In the genomic region with DNA sequence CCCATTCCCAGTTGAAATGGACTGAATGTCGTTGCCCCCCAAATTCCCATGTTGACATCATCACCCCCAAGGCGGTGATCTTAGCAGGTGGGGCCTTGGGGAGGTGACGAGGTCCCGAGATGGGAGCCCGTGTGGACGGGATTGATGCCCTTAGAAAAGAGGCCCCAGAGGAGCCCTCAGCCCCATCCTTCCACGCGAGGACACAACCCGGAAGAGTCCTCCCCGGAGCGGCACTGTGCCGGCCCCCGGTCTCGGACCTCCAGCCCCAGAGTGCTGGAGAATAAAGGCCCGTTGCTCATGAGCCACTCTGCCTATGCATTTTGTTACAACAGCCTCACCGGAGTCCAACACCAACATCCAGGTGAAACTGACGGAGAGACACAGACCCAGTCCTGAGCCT, we compare ENCODE assay signal across 37 cellular contexts. TPM values are rescaled to one million over a fixed set of nuclear protein-coding genes. Genes with fewer than 3 reads are reported as not detected.
"Had no signal": no experiment of that assay in that cellular context is flagged by ENCODE, and none has a peak within 500 bp of the region (broad histone marks: within the 10 kb centered on the region; RNA-seq: fewer than 3 reads in every experiment).

No MANE protein-coding gene starts in this region.

- DNase-seq: activated B cell treated with CpG ODN at 0.5 μM for 24 hours; activated CD4-positive, alpha-beta memory T cell treated with anti-CD3 and anti-CD28 coated beads, Interleukin-2, amount 10 ng/mL, durations not matched to agents 7 days and 5 days; activated CD4-positive, alpha-beta T cell treated with anti-CD3 and anti-CD28 coated beads for 4 hours; activated CD4-positive, alpha-beta T cell treated with anti-CD3 and anti-CD28 coated beads, Interleukin-2, amount 10 ng/mL, durations not matched to agents 24 days and 14 days; activated CD4-positive, alpha-beta T cell treated with anti-CD3 and anti-CD28 coated beads, Interleukin-2, amount 50 U/mL, for 1 hour; activated CD4-positive, alpha-beta T cell treated with anti-CD3 and anti-CD28 coated beads, Interleukin-2, amount 50 U/mL, for 4 hours; activated CD4-positive, CD25-positive, alpha-beta regulatory T cell treated with anti-CD3 and anti-CD28 coated beads, Interleukin-2, amount 50 U/mL, for 72 hours; activated CD8-positive, alpha-beta memory T cell treated with anti-CD3 and anti-CD28 coated beads for 24 hours; activated CD8-positive, alpha-beta memory T cell treated with anti-CD3 and anti-CD28 coated beads, Interleukin-2, amount 10 ng/mL, durations not matched to agents 7 days and 5 days; activated CD8-positive, alpha-beta memory T cell treated with anti-CD3 and anti-CD28 coated beads, Interleukin-2, amount 50 U/mL, for 48 hours; activated CD8-positive, alpha-beta T cell treated with anti-CD3 and anti-CD28 coated beads, Interleukin-2, amount 10 ng/mL, durations not matched to agents 7 days and 5 days; activated effector memory CD4-positive, alpha-beta T cell treated with Interleukin-2 at 50 U/mL for 16 hours; activated gamma-delta T cell; activated naive CD4-positive, alpha-beta T cell treated with anti-CD3 and anti-CD28 coated beads, Interleukin-2, amount 10 ng/mL, durations not matched to agents 7 days and 5 days; activated naive CD4-positive, alpha-beta T cell treated with Interleukin-2 at 50 U/mL for 16 hours; activated naive CD8-positive, alpha-beta T cell treated with anti-CD3 and anti-CD28 coated beads, Interleukin-2, amount 10 ng/mL, durations not matched to agents 7 days and 5 days; activated naive CD8-positive, alpha-beta T cell treated with anti-CD3 and anti-CD28 coated beads, Interleukin-2, amount 50 U/mL, for 24 hours; activated T-cell treated with anti-CD3 and anti-CD28 coated beads, Interleukin-2, amount 50 U/mL, for 24 hours; activated T-cell treated with anti-CD3 and anti-CD28 coated beads, Interleukin-2, amount 50 U/mL, for 48 hours; amygdala; anterior cingulate cortex; caudate nucleus; cerebellar nuclear complex; T-helper 1 cell; T-helper 2 cell; T-helper 9 cell had no signal

- ATAC-seq: activated CD8-positive, alpha-beta memory T cell treated with anti-CD3 and anti-CD28 coated beads, Interleukin-2, amount 10 ng/mL, durations not matched to agents 7 days and 5 days; activated CD8-positive, alpha-beta T cell treated with anti-CD3 and anti-CD28 coated beads, Interleukin-2, amount 10 ng/mL, durations not matched to agents 7 days and 5 days; activated naive CD8-positive, alpha-beta T cell treated with anti-CD3 and anti-CD28 coated beads, Interleukin-2, amount 50 U/mL, for 24 hours had no signal

- H3K27ac Mint-ChIP-seq: activated B cell treated with CpG ODN at 0.5 μM for 24 hours; activated CD4-positive, alpha-beta memory T cell treated with anti-CD3 and anti-CD28 coated beads, Interleukin-2, amount 10 ng/mL, durations not matched to agents 7 days and 5 days; activated CD4-positive, alpha-beta T cell treated with anti-CD3 and anti-CD28 coated beads, Interleukin-2, amount 10 ng/mL, durations not matched to agents 24 days and 14 days; activated CD8-positive, alpha-beta memory T cell treated with anti-CD3 and anti-CD28 coated beads, Interleukin-2, amount 10 ng/mL, durations not matched to agents 7 days and 5 days; activated CD8-positive, alpha-beta T cell treated with anti-CD3 and anti-CD28 coated beads, Interleukin-2, amount 10 ng/mL, durations not matched to agents 7 days and 5 days; activated naive CD4-positive, alpha-beta T cell treated with anti-CD3 and anti-CD28 coated beads, Interleukin-2, amount 10 ng/mL, durations not matched to agents 7 days and 5 days; activated naive CD4-positive, alpha-beta T cell treated with anti-CD3 and anti-CD28 coated beads, Interleukin-2, amount 50 U/mL, for 24 hours; activated naive CD8-positive, alpha-beta T cell; activated naive CD8-positive, alpha-beta T cell treated with anti-CD3 and anti-CD28 coated beads, Interleukin-2, amount 10 ng/mL, durations not matched to agents 7 days and 5 days; activated naive CD8-positive, alpha-beta T cell treated with anti-CD3 and anti-CD28 coated beads, Interleukin-2, amount 50 U/mL, for 24 hours; activated T-cell treated with anti-CD3 and anti-CD28 coated beads, Interleukin-2, amount 50 U/mL, for 24 hours; activated T-helper 2 cell treated with anti-CD3 and anti-CD28 coated beads, Interferon-gamma antibody, Interleukin-2, Interleukin-4, amounts not matched to agents 10 μg/mL and 5 μg/mL and 100 μg/mL, durations not matched to agents 14 hours and 24 hours and 36 hours; brain; T-helper 1 cell treated with Interleukin-12 subunit alpha and Interleukin-12 subunit beta and Interleukin-4 antibody, amounts not matched to agents 30 μg/mL and 1 μg/mL, for 36 hours; T-helper 2 cell treated with Interferon-gamma antibody and Interleukin-4, amounts not matched to agents 5 μg/mL and 100 μg/mL, for 36 hours had no signal

- H3K9me3 Mint-ChIP-seq: central memory CD8-positive, alpha-beta T cell had no signal

- H3K4me3 ChIP-seq: ascending aorta, cardiac muscle cell had no signal

- H3K4me3 Mint-ChIP-seq: activated B cell treated with CpG ODN at 0.5 μM for 24 hours; activated CD4-positive, alpha-beta memory T cell treated with anti-CD3 and anti-CD28 coated beads, Interleukin-2, amount 10 ng/mL, durations not matched to agents 7 days and 5 days; activated CD4-positive, alpha-beta T cell treated with anti-CD3 and anti-CD28 coated beads, Interleukin-2, amount 10 ng/mL, durations not matched to agents 24 days and 14 days; activated CD8-positive, alpha-beta memory T cell treated with anti-CD3 and anti-CD28 coated beads, Interleukin-2, amount 10 ng/mL, durations not matched to agents 7 days and 5 days; activated CD8-positive, alpha-beta T cell treated with anti-CD3 and anti-CD28 coated beads, Interleukin-2, amount 10 ng/mL, durations not matched to agents 7 days and 5 days; activated naive CD4-positive, alpha-beta T cell treated with anti-CD3 and anti-CD28 coated beads, Interleukin-2, amount 10 ng/mL, durations not matched to agents 7 days and 5 days; activated naive CD4-positive, alpha-beta T cell treated with anti-CD3 and anti-CD28 coated beads, Interleukin-2, amount 50 U/mL, for 24 hours; activated naive CD8-positive, alpha-beta T cell; activated naive CD8-positive, alpha-beta T cell treated with anti-CD3 and anti-CD28 coated beads, Interleukin-2, amount 10 ng/mL, durations not matched to agents 7 days and 5 days; activated naive CD8-positive, alpha-beta T cell treated with anti-CD3 and anti-CD28 coated beads, Interleukin-2, amount 50 U/mL, for 24 hours; activated T-cell treated with anti-CD3 and anti-CD28 coated beads, Interleukin-2, amount 50 U/mL, for 24 hours; brain; central memory CD8-positive, alpha-beta T cell; T-helper 1 cell treated with Interleukin-12 subunit alpha and Interleukin-12 subunit beta and Interleukin-4 antibody, amounts not matched to agents 30 μg/mL and 1 μg/mL, for 36 hours; T-helper 2 cell treated with Interferon-gamma antibody and Interleukin-4, amounts not matched to agents 5 μg/mL and 100 μg/mL, for 36 hours had no signal

- H3K4me1 Mint-ChIP-seq: activated B cell treated with CpG ODN at 0.5 μM for 24 hours; activated CD4-positive, alpha-beta memory T cell treated with anti-CD3 and anti-CD28 coated beads, Interleukin-2, amount 10 ng/mL, durations not matched to agents 7 days and 5 days; activated CD4-positive, alpha-beta T cell treated with anti-CD3 and anti-CD28 coated beads, Interleukin-2, amount 10 ng/mL, durations not matched to agents 24 days and 14 days; activated CD8-positive, alpha-beta memory T cell treated with anti-CD3 and anti-CD28 coated beads, Interleukin-2, amount 10 ng/mL, durations not matched to agents 7 days and 5 days; activated naive CD4-positive, alpha-beta T cell treated with anti-CD3 and anti-CD28 coated beads, Interleukin-2, amount 10 ng/mL, durations not matched to agents 7 days and 5 days; activated naive CD4-positive, alpha-beta T cell treated with anti-CD3 and anti-CD28 coated beads, Interleukin-2, amount 50 U/mL, for 24 hours; activated naive CD8-positive, alpha-beta T cell treated with anti-CD3 and anti-CD28 coated beads, Interleukin-2, amount 10 ng/mL, durations not matched to agents 7 days and 5 days; activated naive CD8-positive, alpha-beta T cell treated with anti-CD3 and anti-CD28 coated beads, Interleukin-2, amount 50 U/mL, for 24 hours; central memory CD8-positive, alpha-beta T cell had no signal

- H3K27me3 Mint-ChIP-seq: activated CD4-positive, alpha-beta memory T cell treated with anti-CD3 and anti-CD28 coated beads, Interleukin-2, amount 10 ng/mL, durations not matched to agents 7 days and 5 days had no signal

- H3K27me3 ChIP-seq: ascending aorta had no signal

- H3K9me3 ChIP-seq: ascending aorta had no signal

- H3K4me1 ChIP-seq: ascending aorta had no signal

- H3K36me3 ChIP-seq: ascending aorta, cardiac muscle cell had no signal

- H3K36me3 Mint-ChIP-seq: activated CD8-positive, alpha-beta memory T cell treated with anti-CD3 and anti-CD28 coated beads, Interleukin-2, amount 10 ng/mL, durations not matched to agents 7 days and 5 days; activated naive CD4-positive, alpha-beta T cell treated with anti-CD3 and anti-CD28 coated beads, Interleukin-2, amount 10 ng/mL, durations not matched to agents 7 days and 5 days; activated naive CD4-positive, alpha-beta T cell treated with anti-CD3 and anti-CD28 coated beads, Interleukin-2, amount 50 U/mL, for 24 hours; activated naive CD8-positive, alpha-beta T cell; activated naive CD8-positive, alpha-beta T cell treated with anti-CD3 and anti-CD28 coated beads, Interleukin-2, amount 10 ng/mL, durations not matched to agents 7 days and 5 days; brain had no signal

- H3K27ac ChIP-seq: ascending aorta, cardiac muscle cell, VCaP had no signal

RNA-seq across cellular contexts. Expression of a gene that starts 30.4 kb away (rescaled TPM):
- total RNA-seq: activated B cell treated with CpG ODN at 0.5 μM for 24 hours; activated CD4-positive, alpha-beta memory T cell treated with anti-CD3 and anti-CD28 coated beads, Interleukin-2, amount 10 ng/mL, durations not matched to agents 7 days and 5 days; activated CD4-positive, alpha-beta T cell treated with anti-CD3 and anti-CD28 coated beads, Interleukin-2, amount 10 ng/mL, durations not matched to agents 24 days and 14 days; activated CD8-positive, alpha-beta memory T cell treated with anti-CD3 and anti-CD28 coated beads, Interleukin-2, amount 10 ng/mL, durations not matched to agents 7 days and 5 days; activated CD8-positive, alpha-beta T cell treated with anti-CD3 and anti-CD28 coated beads, Interleukin-2, amount 10 ng/mL, durations not matched to agents 7 days and 5 days; activated naive CD8-positive, alpha-beta T cell treated with anti-CD3 and anti-CD28 coated beads, Interleukin-2, amount 10 ng/mL, durations not matched to agents 7 days and 5 days; activated T-helper 2 cell treated with anti-CD3 and anti-CD28 coated beads, Interferon-gamma antibody, Interleukin-2, Interleukin-4, amounts not matched to agents 10 μg/mL and 5 μg/mL and 100 μg/mL, durations not matched to agents 14 hours and 24 hours and 36 hours; ascending aorta; bronchial epithelial cell had no signal
